In genomic region chr10:122301811-122302115, GRCh38 we compare ENCODE assay signal across 21 cellular contexts. TPM values are rescaled to one million over a fixed set of nuclear protein-coding genes. Genes with fewer than 3 reads are reported as not detected.
DNase-seq lines count a peak whose midpoint lies in the region; ATAC-seq and TF ChIP-seq lines count a peak whose summit lies in the region.
"Had no signal": no experiment of that assay in that cellular context is flagged by ENCODE, and none has a peak within 500 bp of the region (broad histone marks: within the 10 kb centered on the region; RNA-seq: fewer than 3 reads in every experiment).

No MANE protein-coding gene starts in this region.

- WGBS in lower leg skin, 2 donors: 79 to 88% methylated on average over 7 of the region's 7 CpGs

- in situ Hi-C loops in Panc1 (cut with HindIII; ENCODE audit: low pct_unique_long_range_greater_than_20kb, low sequenced_read_pairs): no loop called here

- H3K9me3 ChIP-seq in Panc1 (ENCODE audit: control insufficient read depth, insufficient read depth, low read depth, low read length): no peaks in the 10 kb centered on the region; the same call in 1 of the 2 replicates
- H3K9me3 ChIP-seq in skeletal muscle tissue (ENCODE audit: control insufficient read depth in 3 of 3, low read length in 3 of 3): peaks cover 0 to 3% (median 0%) of the 10 kb centered on the region in 3 donors
- H3K9me3 ChIP-seq: Peyer's patch had no signal

- H3K9ac ChIP-seq in skeletal muscle tissue (ENCODE audit: low read depth in 1 of 3, low read length in 3 of 3): peak overlapping the region in 1 of 3 donors; percentile 4

- peaks cover 1% of the 10 kb centered on the region for H3K36me3 Mint-ChIP-seq in chondrocyte (ENCODE audit: low read depth)
- no peaks in the 10 kb centered on the region for H3K36me3 Mint-ChIP-seq in activated CD4-positive, alpha-beta memory T cell treated with anti-CD3 and anti-CD28 coated beads for 36 hours
- H3K36me3 Mint-ChIP-seq: CD4-positive, CD25-positive, alpha-beta regulatory T cell had no signal

- H3K4me3 Mint-ChIP-seq in chondrocyte (ENCODE audit: unreplicated experiment): no peak overlapping the region
- H3K4me3 Mint-ChIP-seq in activated CD4-positive, alpha-beta memory T cell treated with anti-CD3 and anti-CD28 coated beads for 36 hours: no peak overlapping the region
- H3K4me3 Mint-ChIP-seq: CD4-positive, CD25-positive, alpha-beta regulatory T cell; GM23338 had no signal

- intact Hi-C loops in Panc1 (cut with micrococcal nuclease; ENCODE audit: unreplicated experiment): loop anchor here (2.0 kb wide), 1 partner anchor 73 kb away; the partner anchor contains the start of gene PLEKHA1
- intact Hi-C loops in lower leg skin (cut with DNase I; ENCODE audit: low total_unique reads): no loop called here
- intact Hi-C loops in activated CD4-positive, alpha-beta memory T cell treated with anti-CD3 and anti-CD28 coated beads for 36 hours (cut with micrococcal nuclease): no loop called here

- H3K27me3 Mint-ChIP-seq in chondrocyte (ENCODE audit: low read depth): no peaks in the 10 kb centered on the region
- H3K27me3 Mint-ChIP-seq in activated CD4-positive, alpha-beta memory T cell treated with anti-CD3 and anti-CD28 coated beads for 36 hours: no peaks in the 10 kb centered on the region

- H3K36me3 ChIP-seq in Panc1 (ENCODE audit: control insufficient read depth, insufficient read depth, low read length): no peaks in the 10 kb centered on the region
- H3K36me3 ChIP-seq in skeletal muscle tissue (ENCODE audit: control insufficient read depth in 3 of 3, insufficient read depth in 3 of 3, low read length in 3 of 3): no peaks in the 10 kb centered on the region
- H3K36me3 ChIP-seq: MG63, Peyer's patch had no signal

- TF ChIP-seq CTCF in Panc1 (IDR thresholded peaks at IDR 0.05): no peak
- TF ChIP-seq CTCF in chondrocyte (IDR thresholded peaks at IDR 0.05): no peak
- no peak for TF ChIP-seq CTCF in lower leg skin (IDR thresholded peaks at IDR 0.05)

- H3K9me3 Mint-ChIP-seq in chondrocyte (ENCODE audit: low read depth): peaks cover 8% of the 10 kb centered on the region
- H3K9me3 Mint-ChIP-seq in activated CD4-positive, alpha-beta memory T cell treated with anti-CD3 and anti-CD28 coated beads for 36 hours: peaks cover 7% of the 10 kb centered on the region

- BruUV-seq in Panc1 (replicated peaks; lab: Mats Ljungman, UMichigan): no TSS peak

- CTCF ChIA-PET in Panc1 (lab: Charles Lee): no interaction called here
- CTCF ChIA-PET in activated CD4-positive, alpha-beta memory T cell treated with anti-CD3 and anti-CD28 coated beads for 36 hours (lab: Charles Lee): interaction anchor here (0.9 to 2.4 kb wide), 5 partner anchors 22 to 264 kb away, joined by 3 to 13 read pairs (median 4); no protein-coding TSS in a partner anchor

- H3K4me1 ChIP-seq in Panc1 (ENCODE audit: control insufficient read depth, insufficient read depth, low read length): peaks cover 23% of the 10 kb centered on the region
- H3K4me1 ChIP-seq in skeletal muscle tissue (ENCODE audit: control insufficient read depth in 3 of 3, insufficient read depth in 3 of 3, low read length in 3 of 3): peaks cover 0 to 16% (median 13%) of the 10 kb centered on the region in 3 donors

- H3K4me3 ChIP-seq in Panc1 (ENCODE audit: low read depth in 2 of 2, low read length in 2 of 2) (no peak overlapping the region), lower leg skin (ENCODE audit: low read depth, poor library complexity, severe bottlenecking) (no peak overlapping the region), skeletal muscle tissue (ENCODE audit: low read length in 3 of 3) (no peak overlapping the region)
- H3K4me3 ChIP-seq: GM23338, MG63, Peyer's patch had no signal

- H3K27ac ChIP-seq in Panc1 (ENCODE audit: low read length): peak overlapping the region; percentile 74
- peak overlapping the region; percentile 64 for H3K27ac ChIP-seq in skeletal muscle tissue (ENCODE audit: low read depth, low read length)
- H3K27ac ChIP-seq: Peyer's patch had no signal

- ATAC-seq in Panc1: no peak
- ATAC-seq: GM23338 had no signal

- no peak for TF ChIP-seq POLR2A in lower leg skin (IDR thresholded peaks at IDR 0.05)

- peak overlapping the region; percentile 92 for H3K27ac Mint-ChIP-seq in chondrocyte (ENCODE audit: unreplicated experiment)
- no peak overlapping the region for H3K27ac Mint-ChIP-seq in activated CD4-positive, alpha-beta memory T cell treated with anti-CD3 and anti-CD28 coated beads for 36 hours
- H3K27ac Mint-ChIP-seq: CD4-positive, CD25-positive, alpha-beta regulatory T cell; GM23338 had no signal

- POLR2A ChIA-PET in Panc1 (lab: Charles Lee): no interaction called here
- POLR2A ChIA-PET in activated CD4-positive, alpha-beta memory T cell treated with anti-CD3 and anti-CD28 coated beads for 36 hours (lab: Charles Lee): no interaction called here

- no peak for DNase-seq in Panc1 (ENCODE audit: low read depth, low spot score)
- no peak for DNase-seq in chondrocyte (ENCODE audit: low spot score)
- peak; percentile 11 to 67 for DNase-seq in lower leg skin (ENCODE audit: low spot score in 2 of 2)
- DNase-seq in NCI-H446 treated with DMSO at 0.1 percent for 48 hours (lab: John Stamatoyannopoulos, UW): no peak
- DNase-seq in NCI-H1092 treated with DMSO at 0.1 percent for 48 hours (lab: John Stamatoyannopoulos, UW): no peak
- DNase-seq in activated CD4-positive, alpha-beta memory T cell treated with anti-CD3 and anti-CD28 coated beads for 36 hours: no peak
- DNase-seq in 8988T: no peak
- DNase-seq: Calu3; CD4-positive, CD25-positive, alpha-beta regulatory T cell; DMS79; KG1; NCI-H1105; NCI-H187; NCI-H2171 treated with DMSO at 0.1 percent for 48 hours; NCI-H510A treated with DMSO at 0.1 percent for 48 hours; Peyer's patch; SHP77 had no signal

- H3K4me1 Mint-ChIP-seq in chondrocyte (ENCODE audit: low read depth): peaks cover 48% of the 10 kb centered on the region
- no peaks in the 10 kb centered on the region for H3K4me1 Mint-ChIP-seq in activated CD4-positive, alpha-beta memory T cell treated with anti-CD3 and anti-CD28 coated beads for 36 hours (ENCODE audit: low read depth)

- H3K27me3 ChIP-seq in Panc1 (ENCODE audit: control insufficient read depth, insufficient read depth, low read length): no peaks in the 10 kb centered on the region
- peaks cover 0 to 3% (median 0%) of the 10 kb centered on the region in 3 donors for H3K27me3 ChIP-seq in skeletal muscle tissue (ENCODE audit: control insufficient read depth in 3 of 3, insufficient read depth in 3 of 3, low read length in 3 of 3)
- H3K27me3 ChIP-seq: MG63, Peyer's patch had no signal

RNA-seq across cellular contexts. Expression of gene BTBD16, which starts 30.7 kb away (rescaled TPM):
- total RNA-seq in Panc1 (2021; ENCODE audit: unreplicated experiment) (0.82 TPM), chondrocyte (0.10 to 0.29 TPM in 2 of 3 replicates, not detected in the other), lower leg skin (10 to 100 TPM in 2 of 4 donors, 1 to 10 TPM in 2; 2.7 to 16.4 (median 9.0) TPM), skeletal muscle tissue (not detected)
- polyA plus RNA-seq in Panc1 (2012; ENCODE audit: insufficient read length): 0.71 TPM
- not detected for total RNA-seq in activated CD4-positive, alpha-beta memory T cell treated with anti-CD3 and anti-CD28 coated beads for 36 hours
- total RNA-seq: CD4-positive, CD25-positive, alpha-beta regulatory T cell; G401; GM23338; Peyer's patch had no signal
- polyA plus RNA-seq: GM23338 had no signal

Comparison
In these comparisons a context has a peak if more than half of its experiments do, and no peak if none do; other contexts are left out.
1. DNase-seq: peak in lower leg skin (2 of 2); none in Panc1 (single experiment), chondrocyte (single experiment), NCI-H446 treated with DMSO at 0.1 percent for 48 hours (single experiment), NCI-H1092 treated with DMSO at 0.1 percent for 48 hours (single experiment), activated CD4-positive, alpha-beta memory T cell treated with anti-CD3 and anti-CD28 coated beads for 36 hours (single experiment) and 8988T (single experiment).